ENCODE assay signal across 17 cellular contexts in genomic region chr9:7095054-7095453, GRCh38.
A peak's percentile ranks its signal among the peaks of the same experiment; 100 is the strongest.
DNase-seq lines count a peak whose midpoint lies in the region; ATAC-seq and TF ChIP-seq lines count a peak whose summit lies in the region.
"Had no signal": no experiment of that assay in that cellular context is flagged by ENCODE, and none has a peak within 500 bp of the region (broad histone marks: within the 10 kb centered on the region; RNA-seq: fewer than 3 reads in every experiment).

No MANE protein-coding gene starts in this region.

- no peaks in the 10 kb centered on the region for H3K36me3 ChIP-seq in OCI-LY1 (ENCODE audit: insufficient read depth, low read length)
- H3K36me3 ChIP-seq: SJSA1, uterus had no signal

- intact Hi-C loops in Calu3 (cut with micrococcal nuclease; ENCODE audit: unreplicated experiment), result no loop called here

- no peak overlapping the region for H3K4me3 Mint-ChIP-seq in Calu3 (ENCODE audit: low read depth, unreplicated experiment)
- H3K4me3 Mint-ChIP-seq: GM23338 had no signal

- peaks cover 12% of the 10 kb centered on the region for H3K4me1 ChIP-seq in OCI-LY1 (ENCODE audit: insufficient read depth, low read length, severe bottlenecking)
- H3K4me1 ChIP-seq: SJSA1 had no signal

- 0 out of 2 replicates have a peak, but pooled peaks cover 3% of the 10 kb centered on the region for H3K9me3 ChIP-seq in OCI-LY1 (ENCODE audit: low read length)
- H3K9me3 ChIP-seq: SJSA1, uterus had no signal

- CTCF ChIA-PET in Calu3 (lab: Charles Lee), result no interaction called here

- no peak for TF ChIP-seq CTCF in OCI-LY1 (IDR thresholded peaks at IDR 0.05; ENCODE audit: low read length)
- no peak for TF ChIP-seq CTCF in Calu3 (IDR thresholded peaks at IDR 0.05; ENCODE audit: unreplicated experiment)

- H3K4me3 ChIP-seq in OCI-LY1 (ENCODE audit: low read depth, low read length, poor library complexity, severe bottlenecking), result no peak overlapping the region
- H3K4me3 ChIP-seq: GM23338, SJSA1, stomach, uterus had no signal

- H3K27me3 ChIP-seq in OCI-LY1 (ENCODE audit: insufficient read depth, low read length), result no peaks in the 10 kb centered on the region
- H3K27me3 ChIP-seq: SJSA1, stomach, uterus had no signal

- BruUV-seq in Calu3 (replicated peaks; lab: Mats Ljungman, UMichigan), result no TSS peak

- no peaks in the 10 kb centered on the region for H3F3A ChIP-seq in OCI-LY1 (ENCODE audit: insufficient read depth, low read length)

- H3K79me2 ChIP-seq in OCI-LY1 (ENCODE audit: insufficient read depth, low read length), result no peaks in the 10 kb centered on the region

- no peaks in the 10 kb centered on the region for H3K36me3 Mint-ChIP-seq in Calu3 (ENCODE audit: insufficient read depth, unreplicated experiment)

- H3K4me2 ChIP-seq in OCI-LY1 (ENCODE audit: low read length), result no peak overlapping the region
- H3K4me2 ChIP-seq: GM23338 had no signal

- H3K27ac Mint-ChIP-seq in Calu3 (ENCODE audit: unreplicated experiment), result no peak overlapping the region
- H3K27ac Mint-ChIP-seq: GM23338 had no signal

- H3K27ac ChIP-seq in OCI-LY1 (ENCODE audit: low read depth, low read length, poor library complexity, severe bottlenecking), result peak overlapping the region; percentile 50
- H3K27ac ChIP-seq: SJSA1, stomach, uterus had no signal

- ATAC-seq in GM18499 (IDR thresholded peaks at IDR 0.05; ENCODE audit: insufficient read depth, unreplicated experiment), result peak; percentile 58
- ATAC-seq in GM21390 (IDR thresholded peaks at IDR 0.05; ENCODE audit: unreplicated experiment), result peak; percentile 75
- peak; percentile 81 for ATAC-seq in HG03060 (IDR thresholded peaks at IDR 0.05; ENCODE audit: low read depth, unreplicated experiment)
- ATAC-seq: GM23338, left lobe of liver had no signal

- no peaks in the 10 kb centered on the region for H3K27me3 Mint-ChIP-seq in Calu3 (ENCODE audit: unreplicated experiment)

- no peaks in the 10 kb centered on the region for H4K20me1 ChIP-seq in OCI-LY1 (ENCODE audit: insufficient read depth, low read length)

- DNase-seq in Calu3 (no peak), NK-92 (lab: John Stamatoyannopoulos, UW; ENCODE audit: unreplicated experiment) (no peak), GM03348 (ENCODE audit: low spot score) (no peak)
- no peak for DNase-seq in activated effector memory CD4-positive, alpha-beta T cell treated with anti-CD3 and anti-CD28 coated beads, Interleukin-2, amount 50 U/mL, for 16 hours
- DNase-seq: NCI-H2081, NCI-H82, small intestine, stomach, T1000, uterus had no signal

- no peaks in the 10 kb centered on the region for H3K9me2 ChIP-seq in OCI-LY1 (ENCODE audit: low read depth, low read length)

- H3K4me1 Mint-ChIP-seq in Calu3 (ENCODE audit: low read depth, unreplicated experiment), result no peaks in the 10 kb centered on the region

- H3K9me3 Mint-ChIP-seq in Calu3 (ENCODE audit: low read depth, unreplicated experiment), result no peaks in the 10 kb centered on the region

- H2AFZ ChIP-seq in OCI-LY1 (ENCODE audit: low read length), result no peak overlapping the region
- H2AFZ ChIP-seq: GM23338 had no signal

- no peak overlapping the region for H3K9ac ChIP-seq in OCI-LY1 (ENCODE audit: low read length)
